ENCODE assay signal across 14 cellular contexts in the genomic region with DNA sequence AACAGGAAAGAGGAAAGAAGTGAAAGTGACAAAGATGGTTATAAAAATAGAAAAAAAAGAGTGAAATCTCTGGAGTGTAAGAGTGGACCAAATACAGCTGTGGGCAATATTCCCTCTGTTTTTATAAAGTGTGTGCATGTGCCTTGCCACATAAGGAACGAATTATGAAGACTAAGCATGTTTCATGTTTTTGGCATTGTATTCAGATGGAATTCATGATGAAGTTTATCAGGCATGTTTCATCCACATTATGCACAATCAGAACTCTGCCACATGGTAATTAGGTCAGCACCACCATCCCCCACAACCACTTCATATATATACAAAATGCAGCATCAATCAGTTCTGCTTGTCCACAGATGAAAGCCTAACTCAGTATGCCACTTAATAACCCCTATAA.
"Had no signal": no experiment of that assay in that cellular context is flagged by ENCODE, and none has a peak within 500 bp of the region (broad histone marks: within the 10 kb centered on the region; RNA-seq: fewer than 3 reads in every experiment).

No MANE protein-coding gene starts in this region.

- H3K36me3 Mint-ChIP-seq: activated naive CD8-positive, alpha-beta T cell; memory B cell had no signal

- H3K9me3 Mint-ChIP-seq: memory B cell had no signal

- H3K27ac Mint-ChIP-seq: activated naive CD8-positive, alpha-beta T cell; memory B cell; stimulated activated naive CD8-positive, alpha-beta T cell treated with anti-CD3 and anti-CD28 coated beads, Interleukin-15, Interleukin-2, amounts not matched to agents 100 ng/mL and 50 ng/mL, for 24 hours had no signal

- H3K27me3 ChIP-seq: gastroesophageal sphincter had no signal

- H3K36me3 ChIP-seq: gastroesophageal sphincter, left ventricle myocardium inferior had no signal

- H3K27ac ChIP-seq: gastroesophageal sphincter had no signal

- DNase-seq: activated CD4-positive, alpha-beta T cell treated with anti-CD3 and anti-CD28 coated beads, Interleukin-2, amount 50 U/mL, for 1 hour; activated effector memory CD4-positive, alpha-beta T cell treated with anti-CD3 and anti-CD28 coated beads, Interleukin-2, amount 50 U/mL, for 16 hours; activated T-cell treated with anti-CD3 and anti-CD28 coated beads, Interleukin-2, amount 50 U/mL, for 1 hour; anterior cingulate cortex; effector memory CD4-positive, alpha-beta T cell; islet precursor cell; left ventricle myocardium inferior; stimulated activated CD4-positive, alpha-beta T cell treated with anti-CD3 and anti-CD28 coated beads, Interleukin-4, amount 100 ng/mL, for 1 hour; stimulated activated CD8-positive, alpha-beta memory T cell treated with anti-CD3 and anti-CD28 coated beads, Interleukin-4, amount 100 ng/mL, for 48 hours; T-helper 2 cell had no signal

- H3K4me3 ChIP-seq: gastroesophageal sphincter, left ventricle myocardium inferior had no signal

- ATAC-seq: gastroesophageal sphincter had no signal

- H3K9me3 ChIP-seq: gastroesophageal sphincter, left ventricle myocardium inferior had no signal

- H3K4me3 Mint-ChIP-seq: activated naive CD8-positive, alpha-beta T cell; memory B cell; stimulated activated naive CD8-positive, alpha-beta T cell treated with anti-CD3 and anti-CD28 coated beads, Interleukin-15, Interleukin-2, amounts not matched to agents 100 ng/mL and 50 ng/mL, for 24 hours had no signal

- H3K27me3 Mint-ChIP-seq: activated naive CD8-positive, alpha-beta T cell; stimulated activated naive CD8-positive, alpha-beta T cell treated with anti-CD3 and anti-CD28 coated beads, Interleukin-15, Interleukin-2, amounts not matched to agents 100 ng/mL and 50 ng/mL, for 24 hours had no signal
